In the genomic region with DNA sequence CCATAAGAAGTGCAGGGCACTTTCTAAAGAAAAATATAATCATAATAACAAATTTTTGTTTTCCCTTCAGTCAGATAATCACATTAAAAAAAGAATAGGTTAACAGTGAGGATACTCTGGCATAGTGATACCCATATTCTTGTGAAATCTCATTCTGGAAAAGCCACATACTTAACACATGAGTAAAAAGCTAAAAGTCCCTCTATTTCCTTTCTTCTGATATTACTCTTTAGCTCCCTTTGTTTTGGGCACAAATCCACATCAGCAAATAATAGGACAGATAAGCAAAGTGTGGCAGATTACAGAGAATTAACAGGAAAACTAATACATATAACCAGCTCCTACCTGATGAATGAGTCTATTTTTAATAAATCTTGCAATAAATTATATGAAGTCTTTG, we compare ENCODE assay signal across 27 cellular contexts. TPM values are rescaled to one million over a fixed set of nuclear protein-coding genes. Genes with fewer than 3 reads are reported as not detected.
DNase-seq lines count a peak whose midpoint lies in the region; ATAC-seq and TF ChIP-seq lines count a peak whose summit lies in the region.
"Had no signal": no experiment of that assay in that cellular context is flagged by ENCODE, and none has a peak within 500 bp of the region (broad histone marks: within the 10 kb centered on the region; RNA-seq: fewer than 3 reads in every experiment).

No MANE protein-coding gene starts in this region.

- TF ChIP-seq CTCF in PC-3 (conservative IDR thresholded peaks at IDR 0.05; ENCODE audit: low read depth, low read length): no peak
- no peak for TF ChIP-seq CTCF in right lobe of liver (IDR thresholded peaks at IDR 0.05)

- no peak overlapping the region for H3K4me3 ChIP-seq in PC-3 (ENCODE audit: low read length)
- no peak overlapping the region for H3K4me3 ChIP-seq in right lobe of liver
- H3K4me3 ChIP-seq: dorsolateral prefrontal cortex, uterus had no signal

- H3K27ac ChIP-seq in PC-3 (ENCODE audit: low read length) (no peak overlapping the region), epithelial cell of prostate (peak overlapping the region; percentile 4), right lobe of liver (no peak overlapping the region)
- H3K27ac ChIP-seq: C4-2B, dorsolateral prefrontal cortex, parathyroid adenoma, uterus had no signal

- H3K4me1 ChIP-seq in PC-3 (ENCODE audit: insufficient read depth, low read length): peaks cover 5% of the 10 kb centered on the region; the same call in 1 of the 2 replicates
- H3K4me1 ChIP-seq in right lobe of liver: peaks cover 0 to 25% (median 0%) of the 10 kb centered on the region in 4 donors
- H3K4me1 ChIP-seq: parathyroid adenoma, uterus had no signal

- intact Hi-C loops in PC-3 (cut with micrococcal nuclease): no loop called here
- intact Hi-C loops in right lobe of liver (cut with DNase I): no loop called here

- POLR2A ChIA-PET in PC-3 (lab: Charles Lee; ENCODE audit: unreplicated experiment): no interaction called here

- no peak overlapping the region for H2AFZ ChIP-seq in PC-3 (ENCODE audit: low read length)
- H2AFZ ChIP-seq: parathyroid adenoma had no signal

- CTCF ChIA-PET in PC-3 (lab: Charles Lee): no interaction called here

- ATAC-seq in PC-3: no peak
- peak; percentile 49 to 96 (median 54) for ATAC-seq in right lobe of liver
- ATAC-seq: activated CD8-positive, alpha-beta T cell treated with anti-CD3 and anti-CD28 coated beads for 36 hours; left cardiac atrium; natural killer cell treated with Interleukin-12 subunit alpha and Interleukin-12 subunit beta and Interleukin-15 and Interleukin-18, amount 100 ng/mL, for 72 hours had no signal

- H3K27me3 ChIP-seq in PC-3 (ENCODE audit: low read length) (no peaks in the 10 kb centered on the region), right lobe of liver (no peaks in the 10 kb centered on the region)
- H3K27me3 ChIP-seq: dorsolateral prefrontal cortex, uterus had no signal

- no peaks in the 10 kb centered on the region for H3K9me3 ChIP-seq in PC-3 (ENCODE audit: low read length)
- no peaks in the 10 kb centered on the region for H3K9me3 ChIP-seq in right lobe of liver
- H3K9me3 ChIP-seq: uterus had no signal

- H3K36me3 ChIP-seq in PC-3 (ENCODE audit: low read depth, low read length) (peaks cover 23% of the 10 kb centered on the region), right lobe of liver (peaks cover 0 to 35% (median 7%) of the 10 kb centered on the region in 4 donors)
- H3K36me3 ChIP-seq: uterus had no signal

- no TSS peak for BruUV-seq in PC-3 (replicated peaks; lab: Mats Ljungman, UMichigan)

- TF ChIP-seq POLR2A in right lobe of liver (IDR thresholded peaks at IDR 0.05): no peak

- H3K79me2 ChIP-seq in PC-3 (ENCODE audit: low read length): no peaks in the 10 kb centered on the region
- H3K79me2 ChIP-seq: parathyroid adenoma had no signal

- H3F3A ChIP-seq in PC-3 (ENCODE audit: low read length, unreplicated experiment): no peaks in the 10 kb centered on the region

- no peak overlapping the region for H3K4me2 ChIP-seq in PC-3 (ENCODE audit: low read length)

- no peaks in the 10 kb centered on the region for H3K9me2 ChIP-seq in PC-3 (replicated peaks; ENCODE audit: low read length)

- no peak overlapping the region for H3K9ac ChIP-seq in PC-3 (ENCODE audit: low read length)
- H3K9ac ChIP-seq: parathyroid adenoma had no signal

- DNase-seq in EH (ENCODE audit: low read depth): peak; percentile 38
- peak; percentile 52 for DNase-seq in PC-3
- no peak for DNase-seq in epithelial cell of prostate (ENCODE audit: low read depth, low spot score)
- DNase-seq in right lobe of liver: no peak
- DNase-seq in putamen (ENCODE audit: low spot score): no peak
- no peak for DNase-seq in AML-193 (lab: John Stamatoyannopoulos, UW)
- no peak for DNase-seq in iPS-NIHi11 (ENCODE audit: low spot score)
- no peak for DNase-seq in NCI-H1048 (lab: John Stamatoyannopoulos, UW)
- DNase-seq: ACHN; activated CD8-positive, alpha-beta T cell treated with anti-CD3 and anti-CD28 coated beads for 36 hours; activated gamma-delta T cell; activated T-cell treated with anti-CD3 and anti-CD28 coated beads for 4 hours; amniotic stem cell; central memory CD4-positive, alpha-beta T cell; dorsolateral prefrontal cortex; GOT3; left cardiac atrium; midbrain; MM.1S; NCI-H146; NCI-H2171 treated with DMSO at 0.1 percent for 48 hours; NCI-H526 treated with DMSO at 0.1 percent for 48 hours; T1000; uterus had no signal

- H4K20me1 ChIP-seq in PC-3 (ENCODE audit: low read length): no peaks in the 10 kb centered on the region

RNA-seq across cellular contexts. Expression of a gene that starts 15.8 kb away (rescaled TPM):
- 5.5 and 6.7 TPM in 2 replicates for total RNA-seq in PC-3 (2014; rRNA removed)
- total RNA-seq in right lobe of liver: 10 to 100 TPM in 1 of 6 experiments, 1 to 10 TPM in 5; 5.7 to 11.7 (median 8.1) TPM

Comparison
In these comparisons a context has a peak if more than half of its experiments do, and no peak if none do; other contexts are left out.
1. DNase-seq: peak in EH (single experiment) and PC-3 (single experiment); none in epithelial cell of prostate (single experiment), right lobe of liver (0 of 3), putamen (single experiment), AML-193 (0 of 2), iPS-NIHi11 (single experiment) and NCI-H1048 (single experiment).